8 cellular contexts compared by ENCODE assay signal in genomic region chr3:42581709-42582473, GRCh38. TPM values are rescaled to one million over a fixed set of nuclear protein-coding genes. Genes with fewer than 3 reads are reported as not detected.
DNase-seq lines count a peak whose midpoint lies in the region; ATAC-seq and TF ChIP-seq lines count a peak whose summit lies in the region.

A gene with protein sequence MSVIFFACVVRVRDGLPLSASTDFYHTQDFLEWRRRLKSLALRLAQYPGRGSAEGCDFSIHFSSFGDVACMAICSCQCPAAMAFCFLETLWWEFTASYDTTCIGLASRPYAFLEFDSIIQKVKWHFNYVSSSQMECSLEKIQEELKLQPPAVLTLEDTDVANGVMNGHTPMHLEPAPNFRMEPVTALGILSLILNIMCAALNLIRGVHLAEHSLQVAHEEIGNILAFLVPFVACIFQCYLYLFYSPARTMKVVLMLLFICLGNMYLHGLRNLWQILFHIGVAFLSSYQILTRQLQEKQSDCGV (minus strand): TSS chr3:42581967. CDS start chr3:42569046, 12,921 bp downstream.

- peak within 1 kb of the TSS; percentile 91 for H3K4me2 ChIP-seq in DOHH2 (ENCODE audit: low read length)
- H3K4me2 ChIP-seq in fibroblast of lung (ENCODE audit: extremely low read depth, insufficient read depth, low read length), result peak within 1 kb of the TSS; percentile 84

- TF ChIP-seq CTCF in DOHH2 (IDR thresholded peaks at IDR 0.05; ENCODE audit: low read depth, low read length, poor library complexity, severe bottlenecking), result peak; percentile 62
- peak in 1 of 2 donors; percentile 27 for TF ChIP-seq CTCF in fibroblast of lung (conservative IDR thresholded peaks at IDR 0.05 in 1 of 2, IDR thresholded peaks at IDR 0.05 in 1 of 2; ENCODE audit: low read depth in 1 of 2, low read length in 2 of 2)
- TF ChIP-seq CTCF in natural killer cell (IDR thresholded peaks at IDR 0.05), result no peak

- no peaks in the 10 kb centered on the region for H3K9me3 Mint-ChIP-seq in natural killer cell

- no peaks in the 10 kb centered on the region for H4K20me1 ChIP-seq in DOHH2 (ENCODE audit: control insufficient read depth, insufficient read depth, low read depth, low read length)
- no peaks in the 10 kb centered on the region for H4K20me1 ChIP-seq in fibroblast of lung (ENCODE audit: control insufficient read depth, extremely low read depth, insufficient read depth, low read length)

- H3K36me3 Mint-ChIP-seq in natural killer cell, result no peaks in the 10 kb centered on the region

- H3K79me2 ChIP-seq in DOHH2 (ENCODE audit: control insufficient read depth, low read length) (peaks cover 57% of the 10 kb centered on the region), fibroblast of lung (ENCODE audit: control insufficient read depth, insufficient read depth, low read length) (peaks cover 28% of the 10 kb centered on the region)

- H3K27me3 ChIP-seq in DOHH2 (ENCODE audit: control insufficient read depth, low read length), result no peaks in the 10 kb centered on the region
- no peaks in the 10 kb centered on the region for H3K27me3 ChIP-seq in fibroblast of lung (ENCODE audit: control insufficient read depth, insufficient read depth, low read length)

- H3K4me3 Mint-ChIP-seq in natural killer cell, result peak within 1 kb of the TSS; percentile 93

- no peaks in the 10 kb centered on the region for H3K9me2 ChIP-seq in DOHH2 (replicated peaks; ENCODE audit: control insufficient read depth, low read length)

- H3K27ac Mint-ChIP-seq in natural killer cell, result peak within 1 kb of the TSS; percentile 96 to 97

- H3K27ac ChIP-seq in DOHH2 (ENCODE audit: low read depth, low read length), result peak within 1 kb of the TSS; percentile 74
- H3K27ac ChIP-seq in KOPT-K1 (ENCODE audit: low read depth, low read length, poor library complexity, severe bottlenecking), result peak within 1 kb of the TSS; percentile 74
- peak within 1 kb of the TSS; percentile 92 for H3K27ac ChIP-seq in fibroblast of lung (ENCODE audit: insufficient read depth, low read length)

- ATAC-seq in GM21786 (IDR thresholded peaks at IDR 0.05; ENCODE audit: unreplicated experiment) (peak; percentile 87), natural killer cell (peak; percentile 89 to 96 (median 90))

- DNase-seq in RPMI7951 (ENCODE audit: low read depth), result peak; percentile 94
- peak; percentile 89 to 92 for DNase-seq in activated T-helper 1 cell treated with anti-CD3 and anti-CD28 coated beads, Interleukin-2, amount 50 U/mL, for 16 hours (ENCODE audit: low read depth in 1 of 2, low spot score in 1 of 2)
- peak; percentile 88 to 89 for DNase-seq in fibroblast of lung (ENCODE audit: low read depth in 2 of 2)
- DNase-seq in natural killer cell, result peak; percentile 93
- DNase-seq in stimulated activated naive CD4-positive, alpha-beta T cell treated with Interleukin-2 at 50 U/mL for 16 hours (lab: John Stamatoyannopoulos, UW), result peak; percentile 95

- H3K27me3 Mint-ChIP-seq in natural killer cell (ENCODE audit: low read depth in 2 of 2), result no peaks in the 10 kb centered on the region

- peak within 1 kb of the TSS; percentile 92 for H3K9ac ChIP-seq in fibroblast of lung (ENCODE audit: insufficient read depth, low read length)

- H3F3A ChIP-seq in DOHH2 (ENCODE audit: control insufficient read depth, insufficient read depth), result no peaks in the 10 kb centered on the region

- H3K36me3 ChIP-seq in DOHH2 (ENCODE audit: control insufficient read depth, low read length) (peaks cover 16% of the 10 kb centered on the region), KOPT-K1 (ENCODE audit: insufficient read depth, low read length) (peaks cover 4% of the 10 kb centered on the region; the same call in 1 of the 2 replicates), fibroblast of lung (ENCODE audit: control insufficient read depth, insufficient read depth, low read length) (no peaks in the 10 kb centered on the region)

- H3K4me1 ChIP-seq in DOHH2 (ENCODE audit: control insufficient read depth, low read length) (peaks cover 29% of the 10 kb centered on the region), fibroblast of lung (ENCODE audit: control insufficient read depth, extremely low read depth, insufficient read depth, low read length) (peaks cover 7% of the 10 kb centered on the region)

- H3K9me3 ChIP-seq in DOHH2 (ENCODE audit: control insufficient read depth, insufficient read depth, low read length) (no peaks in the 10 kb centered on the region), KOPT-K1 (ENCODE audit: insufficient read depth, low read length, poor library complexity, severe bottlenecking) (no peaks in the 10 kb centered on the region), fibroblast of lung (ENCODE audit: control insufficient read depth, insufficient read depth, low read depth, low read length) (no peaks in the 10 kb centered on the region)

- intact Hi-C loops in natural killer cell (cut with micrococcal nuclease), result loop anchor here (1.0 to 2.0 kb wide), 3 partner anchors 8 to 163 kb away; partner anchors contain the start of genes NKTR and SS18L2

- H3K4me3 ChIP-seq in DOHH2 (ENCODE audit: low read length) (peak within 1 kb of the TSS; percentile 87), fibroblast of lung (replicated peaks in 1 of 4; ENCODE audit: control extremely low read depth in 1 of 4, insufficient read depth in 1 of 4, low read depth in 3 of 4, low read length in 4 of 4) (peak within 1 kb of the TSS; percentile 88 to 92 (median 91))

- H3K4me1 Mint-ChIP-seq in natural killer cell, result peaks cover 41 to 48% of the 10 kb centered on the region in 2 donors

- H2AFZ ChIP-seq in fibroblast of lung (ENCODE audit: low read length), result peak within 1 kb of the TSS; percentile 90

RNA-seq across cellular contexts. Expression of the gene that starts here (rescaled TPM):
- total RNA-seq in RPMI7951 (2014; rRNA removed; shearing (Covaris generic)), result 100 and 113 TPM in 2 replicates
- total RNA-seq in fibroblast of lung (60.4 and 86.0 TPM in 2 replicates), natural killer cell (10 to 100 TPM; 51.3 to 60.4 (median 55.9) TPM)
- 46.4 and 50.8 TPM in 2 replicates for polyA plus RNA-seq in fibroblast of lung
- 46.1 and 46.3 TPM in 2 replicates for polyA plus RNA-seq in fibroblast of lung (2012)
- polyA minus RNA-seq in fibroblast of lung (ENCODE audit: low replicate concordance), result 33.1 and 35.0 TPM in 2 replicates

Comparison
In these comparisons a context has a peak if more than half of its experiments do, and no peak if none do; other contexts are left out.
1. Peak in every context shown above with its lines: DNase-seq, ATAC-seq, H3K4me3 ChIP-seq and H3K27ac ChIP-seq.